ENCODE assay signal across 1 cellular context in genomic region chr16:86824751-86825310, GRCh38.
TF ChIP-seq lines count a peak whose summit lies in the region.

No MANE protein-coding gene starts in this region.

TF ChIP-seq in HEK293, 187 proteins besides CTCF, POLR2A, EP300 and RAD21 (continued from another document):
- TF ChIP-seq ZSCAN5A (tag by site-specific recombination; IDR thresholded peaks at IDR 0.05) (no peak), HOXC10 (CRISPR knock-in tag; IDR thresholded peaks at IDR 0.05) (0 out of 2 replicates have a peak, but pooled peaks have one; percentile 3), ZBTB21 (tag by site-specific recombination; IDR thresholded peaks at IDR 0.05) (peak; percentile 78), ZSCAN16 (tag by site-specific recombination; IDR thresholded peaks at IDR 0.05) (no peak), ZNF629 (tag by site-specific recombination; IDR thresholded peaks at IDR 0.05) (peak; percentile 46; the same call in 1 of the 2 replicates), ZBTB44 (tag by site-specific recombination; IDR thresholded peaks at IDR 0.05) (no peak)
TF ChIP-seq in HEK293: peak in this region for 9.
